Comparison of ENCODE assay signal across 8 cellular contexts in the genomic region with DNA sequence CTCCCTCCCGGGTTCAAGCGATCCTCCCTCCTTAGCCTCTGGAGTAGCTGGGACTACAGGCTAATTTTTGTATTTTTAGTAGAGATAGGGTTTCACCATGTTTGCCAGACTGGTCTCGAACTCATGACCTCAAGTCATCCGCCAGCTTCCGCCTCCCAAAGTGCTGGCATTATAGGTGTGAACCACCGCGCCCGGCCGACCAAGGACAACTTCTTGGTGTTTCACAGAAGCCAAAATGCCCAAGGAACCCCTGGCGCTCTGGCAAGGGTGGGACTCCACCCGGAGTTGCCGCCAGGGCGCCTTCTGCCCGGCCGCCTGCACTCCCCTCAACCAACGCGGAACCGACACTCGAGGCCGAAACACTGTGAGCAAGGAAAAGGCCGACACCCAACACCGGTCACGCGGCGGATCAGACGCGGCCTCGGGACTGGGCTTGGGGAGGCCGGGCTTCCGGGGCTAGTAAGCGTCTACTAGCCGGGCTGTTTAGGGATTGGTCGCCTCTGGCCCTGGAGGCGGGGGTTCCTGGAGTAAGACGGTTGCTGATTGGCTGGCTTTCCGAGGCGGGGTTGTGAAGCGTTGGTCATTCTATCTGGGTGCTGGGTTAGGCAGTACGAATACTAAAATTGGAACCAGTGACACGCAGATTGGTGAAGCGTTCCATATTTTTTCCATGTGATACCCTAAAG. TPM values are rescaled to one million over a fixed set of nuclear protein-coding genes. Genes with fewer than 3 reads are reported as not detected.
DNase-seq lines count a peak whose midpoint lies in the region; ATAC-seq and TF ChIP-seq lines count a peak whose summit lies in the region.

No MANE protein-coding gene starts in this region.

- ATAC-seq in HG02973 (IDR thresholded peaks at IDR 0.05; ENCODE audit: unreplicated experiment): peak; percentile 96
- ATAC-seq in natural killer cell: peak; percentile 97 to 99 (median 98)
- peak; percentile 99 for ATAC-seq in stimulated activated effector memory CD8-positive, alpha-beta T cell treated with anti-CD3 and anti-CD28 coated beads, Interleukin-12 subunit alpha, Interleukin-12 subunit beta, amount 100 ng/mL, for 72 hours

- peak; percentile 93 for DNase-seq in GM13977 (ENCODE audit: low spot score)
- peak; percentile 53 for DNase-seq in OCI-M2 (lab: John Stamatoyannopoulos, UW; ENCODE audit: unreplicated experiment)
- DNase-seq in activated gamma-delta T cell treated with Interleukin-2 at 50 U/mL for 16 hours: peak; percentile 81
- DNase-seq in fibroblast of the conjunctiva (ENCODE audit: low read depth): peak; percentile 97
- peak; percentile 89 for DNase-seq in natural killer cell
- DNase-seq in stimulated activated effector memory CD8-positive, alpha-beta T cell treated with anti-CD3 and anti-CD28 coated beads, Interleukin-12 subunit alpha, Interleukin-12 subunit beta, amount 100 ng/mL, for 72 hours (ENCODE audit: low spot score in 2 of 2): peak; percentile 78 to 93
- DNase-seq in NCI-H146 (lab: John Stamatoyannopoulos, UW): no peak

- TF ChIP-seq CTCF in GM13977 (IDR thresholded peaks at IDR 0.05; ENCODE audit: extremely low read depth, insufficient read depth, missing control alignments) (no peak), natural killer cell (IDR thresholded peaks at IDR 0.05) (no peak)

- no peaks in the 10 kb centered on the region for H3K9me3 Mint-ChIP-seq in natural killer cell
- H3K9me3 Mint-ChIP-seq in stimulated activated effector memory CD8-positive, alpha-beta T cell treated with anti-CD3 and anti-CD28 coated beads, Interleukin-12 subunit alpha, Interleukin-12 subunit beta, amount 100 ng/mL, for 72 hours: no peaks in the 10 kb centered on the region

- no peaks in the 10 kb centered on the region for H3K27me3 Mint-ChIP-seq in natural killer cell (ENCODE audit: low read depth in 2 of 2)

- peaks cover 8 to 15% of the 10 kb centered on the region in 2 donors for H3K4me1 Mint-ChIP-seq in natural killer cell
- peaks cover 22% of the 10 kb centered on the region for H3K4me1 Mint-ChIP-seq in stimulated activated effector memory CD8-positive, alpha-beta T cell treated with anti-CD3 and anti-CD28 coated beads, Interleukin-12 subunit alpha, Interleukin-12 subunit beta, amount 100 ng/mL, for 72 hours

- H3K27ac Mint-ChIP-seq in natural killer cell: peak overlapping the region; percentile 84 to 97
- peak overlapping the region; percentile 91 for H3K27ac Mint-ChIP-seq in stimulated activated effector memory CD8-positive, alpha-beta T cell treated with anti-CD3 and anti-CD28 coated beads, Interleukin-12 subunit alpha, Interleukin-12 subunit beta, amount 100 ng/mL, for 72 hours

- in situ Hi-C loops in GM13977 (cut with MboI; ENCODE audit: low pct_unique_long_range_greater_than_20kb, low sequenced_read_pairs, unreplicated experiment): no loop called here

- intact Hi-C loops in natural killer cell (cut with micrococcal nuclease): loop anchor here (1.0 to 2.0 kb wide), 2 partner anchors 16 to 36 kb away; partner anchors contain the start of genes PTRH1 and TOR2A

- H3K36me3 Mint-ChIP-seq in natural killer cell: no peaks in the 10 kb centered on the region
- peaks cover 7% of the 10 kb centered on the region for H3K36me3 Mint-ChIP-seq in stimulated activated effector memory CD8-positive, alpha-beta T cell treated with anti-CD3 and anti-CD28 coated beads, Interleukin-12 subunit alpha, Interleukin-12 subunit beta, amount 100 ng/mL, for 72 hours

- H3K4me3 Mint-ChIP-seq in natural killer cell: peak overlapping the region; percentile 72
- H3K4me3 Mint-ChIP-seq in stimulated activated effector memory CD8-positive, alpha-beta T cell treated with anti-CD3 and anti-CD28 coated beads, Interleukin-12 subunit alpha, Interleukin-12 subunit beta, amount 100 ng/mL, for 72 hours: peak overlapping the region; percentile 74

RNA-seq across cellular contexts. Expression of gene CFAP157, which starts 7.7 kb away (rescaled TPM):
- not detected for total RNA-seq in natural killer cell

RNA-seq across cellular contexts. Expression of gene PTRH1, which starts 16.3 kb away (rescaled TPM):
- total RNA-seq in natural killer cell: 10 to 100 TPM in 2 of 3 donors, 1 to 10 TPM in 1; 6.9 to 11.5 (median 11.0) TPM

RNA-seq across cellular contexts. Expression of gene TTC16, which starts 16.8 kb away (rescaled TPM):
- total RNA-seq in natural killer cell: 10 to 100 TPM; 15.5 to 23.0 (median 21.5) TPM

RNA-seq across cellular contexts. Expression of gene TOR2A, which starts 36.0 kb away (rescaled TPM):
- 10 to 100 TPM; 20.9 to 27.8 (median 23.7) TPM for total RNA-seq in natural killer cell
